13 cellular contexts compared by ENCODE assay signal in genomic region chr2:8146329-8147048, GRCh38.
DNase-seq lines count a peak whose midpoint lies in the region; ATAC-seq and TF ChIP-seq lines count a peak whose summit lies in the region.
"Had no signal": no experiment of that assay in that cellular context is flagged by ENCODE, and none has a peak within 500 bp of the region (broad histone marks: within the 10 kb centered on the region; RNA-seq: fewer than 3 reads in every experiment).

No MANE protein-coding gene starts in this region.

- no peaks in the 10 kb centered on the region for H3K9me3 ChIP-seq in BE2C
- H3K9me3 ChIP-seq: adrenal gland had no signal

- peak; percentile 49 for DNase-seq in BE2C
- DNase-seq in NCI-H1105 treated with DMSO at 0.1 percent for 48 hours (lab: John Stamatoyannopoulos, UW): peak; percentile 92
- peak; percentile 57 to 70 for DNase-seq in SHP77 (lab: John Stamatoyannopoulos, UW)
- no peak for DNase-seq in mesothelial cell of epicardium (ENCODE audit: low spot score in 2 of 2, unreplicated experiment in 2 of 2)
- DNase-seq: activated T-cell treated with anti-CD3 and anti-CD28 coated beads, Interleukin-2, amount 50 U/mL, for 24 hours; occipital lobe; T-cell had no signal

- H3K4me1 ChIP-seq in BE2C: no peaks in the 10 kb centered on the region
- H3K4me1 ChIP-seq: adrenal gland had no signal

- H3K36me3 ChIP-seq in BE2C: no peaks in the 10 kb centered on the region
- H3K36me3 ChIP-seq: adrenal gland had no signal

- peaks cover 5% of the 10 kb centered on the region for H3K9me3 Mint-ChIP-seq in mesothelial cell of epicardium
- H3K9me3 Mint-ChIP-seq: activated T-cell treated with anti-CD3 and anti-CD28 coated beads, Interleukin-2, amount 50 U/mL, for 24 hours; T-cell had no signal

- H3K27ac Mint-ChIP-seq in mesothelial cell of epicardium: peak overlapping the region; percentile 40
- H3K27ac Mint-ChIP-seq: activated T-cell treated with anti-CD3 and anti-CD28 coated beads, Interleukin-2, amount 50 U/mL, for 24 hours; IgD-negative memory B cell; T-cell had no signal

- H3K4me3 ChIP-seq in BE2C (ENCODE audit: low read depth, low read length): no peak overlapping the region
- H3K4me3 ChIP-seq: adrenal gland had no signal

- ATAC-seq in HG02642 (IDR thresholded peaks at IDR 0.05; ENCODE audit: poor library complexity, unreplicated experiment) (no peak), GM19452 (IDR thresholded peaks at IDR 0.05; ENCODE audit: unreplicated experiment) (no peak), HG03280 (IDR thresholded peaks at IDR 0.05; ENCODE audit: unreplicated experiment) (no peak), HG03354 (IDR thresholded peaks at IDR 0.05; ENCODE audit: poor library complexity, severe bottlenecking, unreplicated experiment) (no peak)
- ATAC-seq: T-cell had no signal

- TF ChIP-seq CTCF in BE2C (IDR thresholded peaks at IDR 0.05; ENCODE audit: low read depth, low read length): no peak
- TF ChIP-seq CTCF in mesothelial cell of epicardium (IDR thresholded peaks at IDR 0.05; ENCODE audit: unreplicated experiment): no peak

- peaks cover 30% of the 10 kb centered on the region for H3K4me1 Mint-ChIP-seq in mesothelial cell of epicardium
- H3K4me1 Mint-ChIP-seq: T-cell had no signal

- no peak overlapping the region for H3K4me3 Mint-ChIP-seq in mesothelial cell of epicardium
- H3K4me3 Mint-ChIP-seq: activated T-cell treated with anti-CD3 and anti-CD28 coated beads, Interleukin-2, amount 50 U/mL, for 24 hours; T-cell had no signal

- no peaks in the 10 kb centered on the region for H3K27me3 Mint-ChIP-seq in mesothelial cell of epicardium (ENCODE audit: low read depth)
- H3K27me3 Mint-ChIP-seq: activated T-cell treated with anti-CD3 and anti-CD28 coated beads, Interleukin-2, amount 50 U/mL, for 24 hours; T-cell had no signal

- H3K27me3 ChIP-seq in BE2C: no peaks in the 10 kb centered on the region
- H3K27me3 ChIP-seq: adrenal gland had no signal

- no peaks in the 10 kb centered on the region for H3K36me3 Mint-ChIP-seq in mesothelial cell of epicardium
- H3K36me3 Mint-ChIP-seq: IgD-negative memory B cell, T-cell had no signal

Comparison
In these comparisons a context has a peak if more than half of its experiments do, and no peak if none do; other contexts are left out.
1. DNase-seq: peak in BE2C (single experiment), NCI-H1105 treated with DMSO at 0.1 percent for 48 hours (single experiment) and SHP77 (2 of 2); none in mesothelial cell of epicardium (0 of 2).